28 cellular contexts compared by ENCODE assay signal in genomic region chr10:33025039-33025438, GRCh38.
A peak's percentile ranks its signal among the peaks of the same experiment; 100 is the strongest.
DNase-seq lines count a peak whose midpoint lies in the region; ATAC-seq and TF ChIP-seq lines count a peak whose summit lies in the region.
"Had no signal": no experiment of that assay in that cellular context is flagged by ENCODE, and none has a peak within 500 bp of the region (broad histone marks: within the 10 kb centered on the region; RNA-seq: fewer than 3 reads in every experiment).

No MANE protein-coding gene starts in this region.

- ATAC-seq in GM19035 (IDR thresholded peaks at IDR 0.05; ENCODE audit: unreplicated experiment) (peak; percentile 93), HG02798 (IDR thresholded peaks at IDR 0.05; ENCODE audit: poor library complexity, unreplicated experiment) (peak; percentile 83), Panc1 (no peak)
- ATAC-seq: gastroesophageal sphincter had no signal

- peaks cover 36% of the 10 kb centered on the region for H3K4me1 ChIP-seq in CD8-positive, alpha-beta memory T cell (ENCODE audit: insufficient read depth, low read length)
- no peaks in the 10 kb centered on the region for H3K4me1 ChIP-seq in Panc1 (ENCODE audit: control insufficient read depth, insufficient read depth, low read length)
- H3K4me1 ChIP-seq: tibial nerve had no signal

- H3K27me3 ChIP-seq in CD8-positive, alpha-beta memory T cell (ENCODE audit: insufficient read depth, low read length, poor library complexity, severe bottlenecking), result no peaks in the 10 kb centered on the region
- no peaks in the 10 kb centered on the region for H3K27me3 ChIP-seq in Panc1 (ENCODE audit: control insufficient read depth, insufficient read depth, low read length)
- H3K27me3 ChIP-seq: esophagus squamous epithelium, gastroesophageal sphincter, neutrophil, tibial nerve had no signal

- peaks cover 0 to 1% (median 0%) of the 10 kb centered on the region in 3 donors for H3K36me3 Mint-ChIP-seq in CD8-positive, alpha-beta memory T cell
- H3K36me3 Mint-ChIP-seq: CD14-positive monocyte had no signal

- TF ChIP-seq CTCF in Panc1 (IDR thresholded peaks at IDR 0.05), result no peak

- no peaks in the 10 kb centered on the region for H3K9me3 Mint-ChIP-seq in CD8-positive, alpha-beta memory T cell
- H3K9me3 Mint-ChIP-seq: stimulated activated naive CD8-positive, alpha-beta T cell treated with anti-CD3 and anti-CD28 coated beads, Interleukin-15, Interleukin-2, amounts not matched to agents 100 ng/mL and 50 ng/mL, for 24 hours; T-helper 1 cell treated with Interleukin-12 subunit alpha and Interleukin-12 subunit beta and Interleukin-4 antibody, amounts not matched to agents 30 μg/mL and 1 μg/mL, for 36 hours had no signal

- POLR2A ChIA-PET in CD8-positive, alpha-beta memory T cell (lab: Charles Lee), result no interaction called here
- POLR2A ChIA-PET in Panc1 (lab: Charles Lee), result no interaction called here

- H3K9me3 ChIP-seq in CD8-positive, alpha-beta memory T cell (ENCODE audit: low read length), result no peaks in the 10 kb centered on the region
- no peaks in the 10 kb centered on the region for H3K9me3 ChIP-seq in Panc1 (ENCODE audit: control insufficient read depth, insufficient read depth, low read depth, low read length)
- H3K9me3 ChIP-seq: esophagus squamous epithelium, gastroesophageal sphincter, neutrophil, tibial nerve had no signal

- in situ Hi-C loops in Panc1 (cut with HindIII; ENCODE audit: low pct_unique_long_range_greater_than_20kb, low sequenced_read_pairs), result no loop called here
- in situ Hi-C loops in ACHN (cut with HindIII; ENCODE audit: low pct_ligation_motif_present, low pct_unique_long_range_greater_than_20kb, low sequenced_read_pairs), result no loop called here

- no TSS peak for BruUV-seq in Panc1 (replicated peaks; lab: Mats Ljungman, UMichigan)

- peak overlapping the region in 6 of 7 donors; percentile 3 to 62 (median 22) for H3K4me3 Mint-ChIP-seq in CD8-positive, alpha-beta memory T cell
- H3K4me3 Mint-ChIP-seq: CD14-positive monocyte; stimulated activated naive CD8-positive, alpha-beta T cell treated with anti-CD3 and anti-CD28 coated beads, Interleukin-15, Interleukin-2, amounts not matched to agents 100 ng/mL and 50 ng/mL, for 24 hours; T-helper 1 cell treated with Interleukin-12 subunit alpha and Interleukin-12 subunit beta and Interleukin-4 antibody, amounts not matched to agents 30 μg/mL and 1 μg/mL, for 36 hours had no signal

- no peak for DNase-seq in CD8-positive, alpha-beta memory T cell
- DNase-seq in Panc1 (ENCODE audit: low read depth, low spot score), result no peak
- no peak for DNase-seq in ACHN
- DNase-seq in globus pallidus (ENCODE audit: low spot score), result no peak
- no peak for DNase-seq in NCI-H2171 (lab: John Stamatoyannopoulos, UW)
- no peak for DNase-seq in NCI-H446 treated with DMSO at 0.1 percent for 48 hours (lab: John Stamatoyannopoulos, UW)
- DNase-seq: activated CD4-positive, alpha-beta T cell treated with anti-CD3 and anti-CD28 coated beads, Interleukin-2, amount 50 U/mL, for 1 hour; activated naive CD4-positive, alpha-beta T cell treated with anti-CD3 and anti-CD28 coated beads, Interleukin-2, amount 50 U/mL, for 16 hours; activated T-cell treated with anti-CD3 and anti-CD28 coated beads, Interleukin-2, amount 50 U/mL, for 1 hour; DMS153; effector memory CD4-positive, alpha-beta T cell; esophagus squamous epithelium; GOT3; KBM-7; kidney; NCI-H1694; NCI-H82; stimulated activated CD4-positive, alpha-beta T cell treated with anti-CD3 and anti-CD28 coated beads, Interleukin-2, amount 100 ng/mL, for 24 hours had no signal

- no peaks in the 10 kb centered on the region for H3K36me3 ChIP-seq in CD8-positive, alpha-beta memory T cell (ENCODE audit: insufficient read depth, low read length)
- no peaks in the 10 kb centered on the region for H3K36me3 ChIP-seq in Panc1 (ENCODE audit: control insufficient read depth, insufficient read depth, low read length)
- H3K36me3 ChIP-seq: esophagus squamous epithelium, gastroesophageal sphincter, neutrophil, tibial nerve had no signal

- CTCF ChIA-PET in CD8-positive, alpha-beta memory T cell (lab: Charles Lee), result interaction anchor here (2.1 kb wide), 1 partner anchor 16 kb away, joined by 12 read pairs; no protein-coding TSS in a partner anchor
- CTCF ChIA-PET in Panc1 (lab: Charles Lee), result no interaction called here

- no peak overlapping the region for H3K27ac ChIP-seq in CD8-positive, alpha-beta memory T cell (ENCODE audit: low read depth, low read length)
- H3K27ac ChIP-seq in Panc1 (ENCODE audit: low read length), result peak overlapping the region; percentile 77; the same call in 1 of the 2 replicates
- H3K27ac ChIP-seq: esophagus squamous epithelium, gastroesophageal sphincter, neutrophil, skin epidermis, tibial nerve had no signal

- H3K27ac Mint-ChIP-seq in CD8-positive, alpha-beta memory T cell, result peak overlapping the region; percentile 2 to 81 (median 34)
- H3K27ac Mint-ChIP-seq: stimulated activated naive CD8-positive, alpha-beta T cell treated with anti-CD3 and anti-CD28 coated beads, Interleukin-15, Interleukin-2, amounts not matched to agents 100 ng/mL and 50 ng/mL, for 24 hours; T-helper 1 cell treated with Interleukin-12 subunit alpha and Interleukin-12 subunit beta and Interleukin-4 antibody, amounts not matched to agents 30 μg/mL and 1 μg/mL, for 36 hours had no signal

- H3K4me3 ChIP-seq in CD8-positive, alpha-beta memory T cell (ENCODE audit: low read length), result no peak overlapping the region
- H3K4me3 ChIP-seq in Panc1 (ENCODE audit: low read depth in 2 of 2, low read length in 2 of 2), result no peak overlapping the region
- H3K4me3 ChIP-seq: esophagus squamous epithelium, gastroesophageal sphincter, lung, skin epidermis, tibial nerve had no signal

- no peaks in the 10 kb centered on the region for H3K27me3 Mint-ChIP-seq in CD8-positive, alpha-beta memory T cell
- H3K27me3 Mint-ChIP-seq: stimulated activated naive CD8-positive, alpha-beta T cell treated with anti-CD3 and anti-CD28 coated beads, Interleukin-15, Interleukin-2, amounts not matched to agents 100 ng/mL and 50 ng/mL, for 24 hours had no signal

- intact Hi-C loops in Panc1 (cut with micrococcal nuclease; ENCODE audit: unreplicated experiment), result no loop called here

- H3K4me1 Mint-ChIP-seq in CD8-positive, alpha-beta memory T cell, result peaks cover 46 to 58% (median 49%) of the 10 kb centered on the region in 3 donors
- H3K4me1 Mint-ChIP-seq: CD14-positive monocyte had no signal
